ENCODE assay signal across 37 cellular contexts in the genomic region with DNA sequence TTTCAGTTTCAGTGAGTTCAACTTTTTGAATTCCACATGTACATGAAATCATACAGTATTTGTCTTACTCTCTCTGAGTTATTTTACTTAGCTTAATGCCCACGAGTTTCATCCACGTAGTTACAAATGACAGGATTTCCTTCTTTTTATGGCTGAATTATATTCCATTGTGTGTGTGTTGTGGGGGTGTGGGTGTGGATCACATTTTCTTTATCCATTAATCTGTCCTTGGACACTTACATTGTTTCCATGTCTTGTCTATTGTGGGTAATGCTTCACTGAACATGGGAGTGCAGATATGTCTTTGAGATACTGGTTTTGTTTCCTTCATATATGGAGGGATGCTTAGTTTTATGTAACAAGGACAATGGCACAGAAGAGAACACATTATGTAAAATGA.
A peak's percentile ranks its signal among the peaks of the same experiment; 100 is the strongest.
DNase-seq lines count a peak whose midpoint lies in the region; ATAC-seq, FAIRE-seq and TF ChIP-seq lines count a peak whose summit lies in the region.
"Had no signal": no experiment of that assay in that cellular context is flagged by ENCODE, and none has a peak within 500 bp of the region (broad histone marks: within the 10 kb centered on the region; RNA-seq: fewer than 3 reads in every experiment).

No MANE protein-coding gene starts in this region.

- H3K4me1 Mint-ChIP-seq in MCF 10A (ENCODE audit: insufficient read depth, unreplicated experiment) = no peaks in the 10 kb centered on the region
- H3K4me1 Mint-ChIP-seq: B cell; CD14-positive monocyte; CD4-positive, alpha-beta memory T cell; CD4-positive, CD25-positive, alpha-beta regulatory T cell; CD8-positive, alpha-beta memory T cell had no signal

- SMC1A ChIA-PET in GM12878 (lab: Charles Lee; ENCODE audit: uncharacterized antibody, unreplicated experiment) = no interaction called here

- no peak for TF ChIP-seq RAD21 in GM12878 (IDR thresholded peaks at IDR 0.05; ENCODE audit: insufficient read depth, low read depth, low read length)

- H3K9me3 Mint-ChIP-seq in MCF 10A (ENCODE audit: unreplicated experiment) = peaks cover 8% of the 10 kb centered on the region

- TF ChIP-seq POLR2A in breast epithelium (IDR thresholded peaks at IDR 0.05) (no peak), GM12878 (IDR thresholded peaks at IDR 0.05; ENCODE audit: low read depth, low read length) (no peak)

- POLR2A ChIA-PET in MCF 10A (lab: Yijun Ruan, JAX) = no interaction called here
- POLR2A ChIA-PET in GM12878 (lab: Charles Lee) = no interaction called here

- H2AFZ ChIP-seq in GM12878 (ENCODE audit: control insufficient read depth, low read depth, low read length) = no peak overlapping the region

- H3K4me3 Mint-ChIP-seq in MCF 10A (ENCODE audit: unreplicated experiment) = no peak overlapping the region
- H3K4me3 Mint-ChIP-seq: B cell; CD14-positive monocyte; CD4-positive, alpha-beta memory T cell; CD4-positive, alpha-beta T cell; CD4-positive, CD25-positive, alpha-beta regulatory T cell; CD8-positive, alpha-beta memory T cell; CD8-positive, alpha-beta T cell had no signal

- H3K36me3 ChIP-seq in breast epithelium = no peaks in the 10 kb centered on the region
- H3K36me3 ChIP-seq in left ventricle myocardium inferior = no peaks in the 10 kb centered on the region
- H3K36me3 ChIP-seq in GM12878 (ENCODE audit: control insufficient read depth in 2 of 2, insufficient read depth in 2 of 2, low read length in 1 of 2) = no peaks in the 10 kb centered on the region
- H3K36me3 ChIP-seq: BE2C; BLaER1; BLaER1 treated with 17β-estradiol and CSF1 and Interleukin-3, amounts not matched to agents 10 nM and 100 nM had no signal

- H3K9ac ChIP-seq in GM12878 (ENCODE audit: control insufficient read depth, insufficient read depth, low read length) = no peak overlapping the region
- H3K9ac ChIP-seq: BLaER1; BLaER1 treated with 17β-estradiol and CSF1 and Interleukin-3, amounts not matched to agents 10 nM and 100 nM had no signal

- H3K27ac ChIP-seq in breast epithelium = no peak overlapping the region
- H3K27ac ChIP-seq in left ventricle myocardium inferior (replicated peaks) = peak overlapping the region; percentile 1
- no peak overlapping the region for H3K27ac ChIP-seq in GM12878 (ENCODE audit: control insufficient read depth, insufficient read depth)
- H3K27ac ChIP-seq: 22Rv1; A549; BLaER1; BLaER1 treated with 17β-estradiol and CSF1 and Interleukin-3, amounts not matched to agents 10 nM and 100 nM; C4-2B had no signal

- H3K4me2 ChIP-seq in GM12878 (ENCODE audit: control insufficient read depth, insufficient read depth) = no peak overlapping the region
- H3K4me2 ChIP-seq: A549; BLaER1; BLaER1 treated with 17β-estradiol and CSF1 and Interleukin-3, amounts not matched to agents 10 nM and 100 nM had no signal

- H3K4me3 ChIP-seq in breast epithelium = no peak overlapping the region
- no peak overlapping the region for H3K4me3 ChIP-seq in left ventricle myocardium inferior
- H3K4me3 ChIP-seq in GM12878 = no peak overlapping the region
- H3K4me3 ChIP-seq: A549; BLaER1; BLaER1 treated with 17β-estradiol and CSF1 and Interleukin-3, amounts not matched to agents 10 nM and 100 nM had no signal

- TF ChIP-seq EP300 in GM12878 (IDR thresholded peaks at IDR 0.05; ENCODE audit: borderline replicate concordance in 1 of 2, control insufficient read depth in 1 of 2, low read depth in 2 of 2, low read length in 2 of 2) = no peak

- no peaks in the 10 kb centered on the region for H3K79me2 ChIP-seq in GM12878 (ENCODE audit: control insufficient read depth, insufficient read depth, low read length)

- no peak for TF ChIP-seq CTCF in MCF 10A (IDR thresholded peaks at IDR 0.05; ENCODE audit: unreplicated experiment)
- no peak for TF ChIP-seq CTCF in breast epithelium (IDR thresholded peaks at IDR 0.05)
- no peak for TF ChIP-seq CTCF in left ventricle myocardium inferior (IDR thresholded peaks at IDR 0.05; ENCODE audit: borderline replicate concordance)
- TF ChIP-seq CTCF in GM12878 (IDR thresholded peaks at IDR 0.05 in 2 of 3, conservative IDR thresholded peaks at IDR 0.05 in 1 of 3; ENCODE audit: control insufficient read depth in 2 of 3, extremely low read depth in 1 of 3, insufficient read depth in 1 of 3, low read depth in 3 of 3, low read length in 3 of 3) = no peak

- no peaks in the 10 kb centered on the region for H3K9me3 ChIP-seq in breast epithelium
- H3K9me3 ChIP-seq in left ventricle myocardium inferior (replicated peaks) = peaks cover 21% of the 10 kb centered on the region
- no peaks in the 10 kb centered on the region for H3K9me3 ChIP-seq in GM12878 (replicated peaks; ENCODE audit: control insufficient read depth, insufficient read depth, low read length)
- H3K9me3 ChIP-seq: A549, BE2C had no signal

- FAIRE-seq in GM12878 (lab: Jason Lieb, UNC) (peak; percentile 70), urothelium cell line (lab: Jason Lieb, UNC) (peak; percentile 17)
- FAIRE-seq: A204.1, A549, D721Med had no signal

- H3K27ac Mint-ChIP-seq in MCF 10A (ENCODE audit: low read depth, unreplicated experiment) = peak overlapping the region; percentile 27
- H3K27ac Mint-ChIP-seq: B cell; CD14-positive monocyte; CD4-positive, alpha-beta memory T cell; CD4-positive, alpha-beta T cell; CD4-positive, CD25-positive, alpha-beta regulatory T cell; CD8-positive, alpha-beta memory T cell; CD8-positive, alpha-beta T cell had no signal

- H3K36me3 Mint-ChIP-seq in MCF 10A (ENCODE audit: insufficient read depth, unreplicated experiment) = no peaks in the 10 kb centered on the region
- H3K36me3 Mint-ChIP-seq: CD14-positive monocyte; CD4-positive, alpha-beta memory T cell; CD4-positive, CD25-positive, alpha-beta regulatory T cell; CD8-positive, alpha-beta memory T cell; CD8-positive, alpha-beta T cell had no signal

- intact Hi-C loops in MCF 10A (cut with micrococcal nuclease) (loop anchor here (10.0 kb wide), 1 partner anchor 62 kb away; the partner anchor contains the start of gene TMTC1), breast epithelium (cut with DNase I; ENCODE audit: low total_unique reads) (no loop called here), left ventricle myocardium inferior (cut with micrococcal nuclease) (no loop called here), cardiac septum (cut with DNase I) (no loop called here), GM12878 (cut with micrococcal nuclease; ENCODE audit: unreplicated experiment) (no loop called here)

- no peak for DNase-seq in MCF 10A (ENCODE audit: unreplicated experiment)
- DNase-seq in breast epithelium (ENCODE audit: low spot score in 2 of 2) = no peak
- DNase-seq in left ventricle myocardium inferior = no peak
- no peak for DNase-seq in cardiac septum (ENCODE audit: low spot score)
- DNase-seq in GM12878 (ENCODE audit: low read depth, low spot score) = no peak
- DNase-seq in urothelium cell line (ENCODE audit: low spot score) = no peak
- DNase-seq in pons (ENCODE audit: low spot score) = no peak
- no peak for DNase-seq in NCI-H82 treated with DMSO at 0.1 percent for 48 hours (lab: John Stamatoyannopoulos, UW; ENCODE audit: unreplicated experiment)
- DNase-seq: 8988T; ACHN; AML-193; BE2C; C1 segment of cervical spinal cord; Caco-2; Calu3; CD4-positive, alpha-beta memory T cell; CD4-positive, alpha-beta T cell; CD4-positive, CD25-positive, alpha-beta regulatory T cell; CD8-positive, alpha-beta memory T cell; CD8-positive, alpha-beta T cell; COR-L47; DMS 273 treated with DMSO at 0.1 percent for 48 hours; DMS153; DMS53; DMS79; DMS79 treated with DMSO at 0.1 percent for 48 hours; DND-41; EL had no signal

- BruUV-seq in MCF 10A (replicated peaks; lab: Mats Ljungman, UMichigan) = no TSS peak
- BruUV-seq in GM12878 (replicated peaks; lab: Mats Ljungman, UMichigan) = no TSS peak

- RAD21 ChIA-PET in GM12878 (lab: Charles Lee; ENCODE audit: unreplicated experiment) = no interaction called here

- H3K27me3 ChIP-seq in breast epithelium (no peaks in the 10 kb centered on the region), left ventricle myocardium inferior (ENCODE audit: low read depth) (no peaks in the 10 kb centered on the region), GM12878 (replicated peaks in 1 of 2; ENCODE audit: control insufficient read depth in 2 of 2, insufficient read depth in 2 of 2, low read length in 1 of 2) (no peaks in the 10 kb centered on the region)
- H3K27me3 ChIP-seq: BE2C; BLaER1; BLaER1 treated with 17β-estradiol and CSF1 and Interleukin-3, amounts not matched to agents 10 nM and 100 nM had no signal

- H3K4me1 ChIP-seq in breast epithelium = no peaks in the 10 kb centered on the region
- H3K4me1 ChIP-seq in left ventricle myocardium inferior = no peaks in the 10 kb centered on the region
- no peaks in the 10 kb centered on the region for H3K4me1 ChIP-seq in GM12878 (ENCODE audit: control insufficient read depth, insufficient read depth, low read length)
- H3K4me1 ChIP-seq: A549; BE2C; BLaER1; BLaER1 treated with 17β-estradiol and CSF1 and Interleukin-3, amounts not matched to agents 10 nM and 100 nM; Caco-2 had no signal

- no peaks in the 10 kb centered on the region for H4K20me1 ChIP-seq in GM12878 (ENCODE audit: control insufficient read depth, insufficient read depth)
- H4K20me1 ChIP-seq: BLaER1; BLaER1 treated with 17β-estradiol and CSF1 and Interleukin-3, amounts not matched to agents 10 nM and 100 nM had no signal

- ATAC-seq in GM12878 = no peak
- ATAC-seq: A549; CD8-positive, alpha-beta T cell had no signal

- H3K27me3 Mint-ChIP-seq in MCF 10A (ENCODE audit: insufficient read depth, unreplicated experiment) = no peaks in the 10 kb centered on the region
- H3K27me3 Mint-ChIP-seq: B cell; CD4-positive, alpha-beta T cell; CD4-positive, CD25-positive, alpha-beta regulatory T cell had no signal

- in situ Hi-C loops in GM12878 (cut with MboI) = no loop called here

- 4% methylated on average over 2 of the region's 2 CpGs for WGBS in GM12878 (ENCODE audit: insufficient coverage, insufficient replicate concordance, low lambda C conversion rate, missing lambda C conversion rate)

- CTCF ChIA-PET in MCF 10A (lab: Yijun Ruan, JAX) (no interaction called here), GM12878 (lab: Yijun Ruan, JAX) (no interaction called here)

TF ChIP-seq in GM12878, 131 proteins besides CTCF, POLR2A, EP300 and RAD21 (continues in another document):
- TF ChIP-seq KLF5 (IDR thresholded peaks at IDR 0.05; ENCODE audit: partially characterized antibody) (no peak), FOS (IDR thresholded peaks at IDR 0.05; ENCODE audit: borderline replicate concordance, extremely low read depth, insufficient read length) (no peak), E2F4 (IDR thresholded peaks at IDR 0.05; ENCODE audit: low read depth, low read length) (no peak), EZH2 (IDR thresholded peaks at IDR 0.05; ENCODE audit: borderline replicate concordance, control insufficient read depth, low read depth, low read length) (no peak), RBBP5 (conservative IDR thresholded peaks at IDR 0.05) (no peak)
